8 cellular contexts compared by ENCODE assay signal in the genomic region with DNA sequence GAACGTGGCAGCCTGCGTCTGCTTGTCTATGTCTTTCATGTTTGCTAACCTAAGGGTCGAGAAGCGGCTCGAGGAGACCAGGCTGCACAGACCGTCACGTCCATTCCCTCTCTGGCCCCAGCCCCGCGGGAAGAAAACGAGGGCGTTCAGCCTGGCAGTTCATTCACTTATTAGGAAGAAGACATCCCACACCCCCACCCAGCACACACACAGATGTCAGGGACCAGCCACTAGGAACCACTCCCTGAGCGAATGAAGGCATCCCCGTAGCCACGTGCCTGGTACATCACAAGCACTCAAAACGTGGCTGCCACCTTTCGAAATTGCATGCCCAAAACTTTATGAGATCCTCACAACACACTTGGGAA. TPM values are rescaled to one million over a fixed set of nuclear protein-coding genes. Genes with fewer than 3 reads are reported as not detected.
DNase-seq lines count a peak whose midpoint lies in the region; ATAC-seq and TF ChIP-seq lines count a peak whose summit lies in the region.

No MANE protein-coding gene starts in this region.

- H3K36me3 ChIP-seq in DND-41 (ENCODE audit: insufficient read depth, low read length): peaks cover 9% of the 10 kb centered on the region
- H3K36me3 ChIP-seq in OCI-LY3 (replicated peaks; ENCODE audit: low read depth, low read length): peaks cover 7% of the 10 kb centered on the region
- H3K36me3 ChIP-seq in esophagus muscularis mucosa: peaks cover 0 to 15% (median 11%) of the 10 kb centered on the region in 4 donors
- H3K36me3 ChIP-seq in prostate gland: peaks cover 0 to 5% of the 10 kb centered on the region in 2 donors

- ATAC-seq in DND-41 (ENCODE audit: insufficient read depth, low read depth): no peak

- H3K9me3 ChIP-seq in DND-41 (ENCODE audit: insufficient read depth, low read length, severe bottlenecking) (no peaks in the 10 kb centered on the region), OCI-LY3 (ENCODE audit: insufficient read depth, low read length) (no peaks in the 10 kb centered on the region), esophagus muscularis mucosa (no peaks in the 10 kb centered on the region), prostate gland (no peaks in the 10 kb centered on the region)

- peaks cover 11% of the 10 kb centered on the region for H3K79me2 ChIP-seq in DND-41 (ENCODE audit: insufficient read depth, low read length)
- H3K79me2 ChIP-seq in OCI-LY3 (ENCODE audit: low read length): peaks cover 12% of the 10 kb centered on the region

- DNase-seq in DND-41: no peak
- no peak for DNase-seq in esophagus muscularis mucosa (ENCODE audit: extremely low spot score)
- DNase-seq in prostate gland (ENCODE audit: low spot score): no peak
- no peak for DNase-seq in GOT3 (lab: John Stamatoyannopoulos, UW)
- DNase-seq in HCEC 1CT: no peak
- DNase-seq in SKM-1 treated with dmso at 0.1 percent for 144 hours (lab: John Stamatoyannopoulos, UW; ENCODE audit: unreplicated experiment): no peak
- no peak for DNase-seq in NCI-H524 (lab: John Stamatoyannopoulos, UW)

- H4K20me1 ChIP-seq in DND-41 (ENCODE audit: insufficient read depth, low read length): no peaks in the 10 kb centered on the region
- no peaks in the 10 kb centered on the region for H4K20me1 ChIP-seq in OCI-LY3 (ENCODE audit: insufficient read depth, low read length)

- TF ChIP-seq POLR2A in esophagus muscularis mucosa (IDR thresholded peaks at IDR 0.05; ENCODE audit: low read depth) (no peak), prostate gland (IDR thresholded peaks at IDR 0.05) (no peak)

- H3K4me2 ChIP-seq in DND-41 (ENCODE audit: insufficient read depth, low read length) (peak overlapping the region; percentile 84), OCI-LY3 (ENCODE audit: low read length) (peak overlapping the region; percentile 89)

- H3K4me3 ChIP-seq in DND-41 (ENCODE audit: low read depth in 1 of 2, low read length in 2 of 2) (peak overlapping the region; percentile 48 to 84), OCI-LY3 (ENCODE audit: low read length) (peak overlapping the region; percentile 97), esophagus muscularis mucosa (peak overlapping the region; percentile 82 to 93 (median 86)), prostate gland (peak overlapping the region; percentile 79 to 87)

- TF ChIP-seq EP300 in esophagus muscularis mucosa (IDR thresholded peaks at IDR 0.05): no peak

- peak overlapping the region; percentile 74 for H3K27ac ChIP-seq in DND-41 (ENCODE audit: low read length)
- H3K27ac ChIP-seq in OCI-LY3 (ENCODE audit: low read length): no peak overlapping the region
- H3K27ac ChIP-seq in esophagus muscularis mucosa (replicated peaks in 1 of 4): peak overlapping the region; percentile 86 to 91 (median 90)
- H3K27ac ChIP-seq in prostate gland: no peak overlapping the region

- H2AFZ ChIP-seq in DND-41 (ENCODE audit: low read depth, low read length) (peak overlapping the region; percentile 82), OCI-LY3 (ENCODE audit: low read depth, low read length) (no peak overlapping the region)

- intact Hi-C loops in esophagus muscularis mucosa (cut with DNase I) (no loop called here), prostate gland (cut with DNase I) (no loop called here)

- H3K27me3 ChIP-seq in DND-41 (ENCODE audit: insufficient read depth, low read length, poor library complexity) (no peaks in the 10 kb centered on the region), OCI-LY3 (ENCODE audit: low read depth, low read length) (no peaks in the 10 kb centered on the region), esophagus muscularis mucosa (peaks cover 0 to 29% (median 0%) of the 10 kb centered on the region in 4 donors), prostate gland (replicated peaks; ENCODE audit: insufficient read depth) (no peaks in the 10 kb centered on the region)

- H3K4me1 ChIP-seq in DND-41 (ENCODE audit: insufficient read depth, low read length) (peaks cover 29% of the 10 kb centered on the region), OCI-LY3 (ENCODE audit: low read length) (peaks cover 10% of the 10 kb centered on the region), esophagus muscularis mucosa (peaks cover 8 to 31% (median 26%) of the 10 kb centered on the region in 4 donors), prostate gland (replicated peaks) (no peaks in the 10 kb centered on the region)

- WGBS in esophagus muscularis mucosa: 32% methylated on average over 16 of the region's 16 CpGs
- 39% methylated on average over 16 of the region's 16 CpGs for WGBS in prostate gland

- TF ChIP-seq CTCF in DND-41 (IDR thresholded peaks at IDR 0.05; ENCODE audit: borderline replicate concordance, extremely low read depth, low read length, poor library complexity, severe bottlenecking) (no peak), OCI-LY3 (IDR thresholded peaks at IDR 0.05; ENCODE audit: low read depth, low read length) (no peak), esophagus muscularis mucosa (IDR thresholded peaks at IDR 0.05) (no peak), prostate gland (IDR thresholded peaks at IDR 0.05) (no peak)

- H3K9ac ChIP-seq in DND-41 (ENCODE audit: low read depth, low read length) (peak overlapping the region; percentile 82), OCI-LY3 (ENCODE audit: low read length) (peak overlapping the region; percentile 95)

RNA-seq across cellular contexts. Expression of gene MTHFSD, which starts 0.7 kb away (rescaled TPM):
- total RNA-seq in esophagus muscularis mucosa (10 to 100 TPM; 10.1 to 17.9 (median 15.5) TPM), prostate gland (10 to 100 TPM; 23.7 to 43.8 TPM)

RNA-seq across cellular contexts. Expression of gene FOXC2, which starts 10.9 kb away (rescaled TPM):
- total RNA-seq in esophagus muscularis mucosa (1 to 10 TPM in 2 of 4 donors, under 1 TPM in 2; 0.71 to 1.7 (median 1.1) TPM), prostate gland (1 to 10 TPM in 1 of 2 donors, under 1 TPM in 1; 0.41 to 6.5 TPM)

RNA-seq across cellular contexts. Expression of gene FOXL1, which starts 22.6 kb away (rescaled TPM):
- under 1 TPM; 0.52 to 0.83 (median 0.69) TPM for total RNA-seq in esophagus muscularis mucosa
- total RNA-seq in prostate gland: 1 to 10 TPM in 1 of 2 donors, under 1 TPM in 1; 0.87 to 8.6 TPM

RNA-seq across cellular contexts. Expression of gene FOXF1, which starts 45.4 kb away (rescaled TPM):
- 10 to 100 TPM; 40.7 to 94.5 (median 69.3) TPM for total RNA-seq in esophagus muscularis mucosa
- total RNA-seq in prostate gland: 1 to 10 TPM; 5.3 to 6.9 TPM

Comparison
In these comparisons a context has a peak if more than half of its experiments do, and no peak if none do; other contexts are left out.
1. H3K27ac ChIP-seq: peak in DND-41 (single experiment) and esophagus muscularis mucosa (4 of 4); none in OCI-LY3 (single experiment) and prostate gland (0 of 2).
2. Peak in every context shown above with its lines, with median percentiles within 50 percentile points of each other: H3K4me3 ChIP-seq.